In genomic region chr10:53487019-53487983, GRCh38 we compare ENCODE assay signal across 17 cellular contexts.
DNase-seq lines count a peak whose midpoint lies in the region; ATAC-seq and TF ChIP-seq lines count a peak whose summit lies in the region.
"Had no signal": no experiment of that assay in that cellular context is flagged by ENCODE, and none has a peak within 500 bp of the region (broad histone marks: within the 10 kb centered on the region; RNA-seq: fewer than 3 reads in every experiment).

No MANE protein-coding gene starts in this region.

- H3K36me3 Mint-ChIP-seq in endodermal cell (ENCODE audit: low read depth) (peaks cover 33% of the 10 kb centered on the region), neural progenitor cell (no peaks in the 10 kb centered on the region)
- H3K36me3 Mint-ChIP-seq in activated T-cell treated with anti-CD3 and anti-CD28 coated beads, Interleukin-2, amount 50 U/mL, for 4 hours (ENCODE audit: insufficient read depth), result no peaks in the 10 kb centered on the region
- H3K36me3 Mint-ChIP-seq: CD4-positive, alpha-beta memory T cell had no signal

- H3K9ac ChIP-seq in endodermal cell (ENCODE audit: extremely low read depth, low read length, poor library complexity, severe bottlenecking) (no peak overlapping the region), neural progenitor cell (no peak overlapping the region)
- H3K9ac ChIP-seq: BLaER1 had no signal

- H3K79me2 ChIP-seq in neural progenitor cell (ENCODE audit: low read depth), result no peaks in the 10 kb centered on the region

- H3K36me3 ChIP-seq in endodermal cell (ENCODE audit: control insufficient read depth, insufficient read depth, low read length), result peaks cover 16% of the 10 kb centered on the region
- H3K36me3 ChIP-seq in neural progenitor cell, result no peaks in the 10 kb centered on the region
- H3K36me3 ChIP-seq: BLaER1 had no signal

- peaks cover 74% of the 10 kb centered on the region for H3K9me3 ChIP-seq in endodermal cell (ENCODE audit: control insufficient read depth, low read length)
- peaks cover 7% of the 10 kb centered on the region for H3K9me3 ChIP-seq in neural progenitor cell (ENCODE audit: low read depth)

- peak overlapping the region; percentile 70 for H3K4me3 ChIP-seq in endodermal cell (ENCODE audit: low read length)
- H3K4me3 ChIP-seq in neural progenitor cell, result no peak overlapping the region
- H3K4me3 ChIP-seq: BLaER1 had no signal

- WGBS in endodermal cell (ENCODE audit: insufficient coverage in 1 of 2, insufficient read length in 1 of 2), 2 experiments, result 87 to 89% methylated on average over 9 to 17 of the region's 17 CpGs

- ATAC-seq in left ventricle myocardium superior, result peak; percentile 98
- ATAC-seq in activated T-cell treated with anti-CD3 and anti-CD28 coated beads, Interleukin-2, amount 50 U/mL, for 4 hours, result no peak
- ATAC-seq: Panc1 had no signal

- H3K27ac ChIP-seq in endodermal cell (ENCODE audit: low read depth, low read length) (no peak overlapping the region), neural progenitor cell (no peak overlapping the region)
- H3K27ac ChIP-seq: BLaER1 had no signal

- H3K4me1 ChIP-seq in endodermal cell (ENCODE audit: control insufficient read depth, insufficient read depth, low read length), result peaks cover 9% of the 10 kb centered on the region
- H3K4me1 ChIP-seq in neural progenitor cell, result peaks cover 15% of the 10 kb centered on the region
- H3K4me1 ChIP-seq: BLaER1 had no signal

- H3K9me3 Mint-ChIP-seq in endodermal cell (peaks cover 53% of the 10 kb centered on the region), neural progenitor cell (peaks cover 27% of the 10 kb centered on the region)
- H3K9me3 Mint-ChIP-seq in activated T-cell treated with anti-CD3 and anti-CD28 coated beads, Interleukin-2, amount 50 U/mL, for 4 hours, result peaks cover 25% of the 10 kb centered on the region

- no peaks in the 10 kb centered on the region for H3F3A ChIP-seq in neural progenitor cell (ENCODE audit: low read depth)

- H3K27me3 ChIP-seq in endodermal cell (ENCODE audit: control insufficient read depth, insufficient read depth, low read length, poor library complexity, severe bottlenecking) (no peaks in the 10 kb centered on the region), neural progenitor cell (no peaks in the 10 kb centered on the region)
- H3K27me3 ChIP-seq: BLaER1 had no signal

- H3K27ac Mint-ChIP-seq in endodermal cell, result no peak overlapping the region
- H3K27ac Mint-ChIP-seq in neural progenitor cell, result no peak overlapping the region
- H3K27ac Mint-ChIP-seq: CD4-positive, alpha-beta memory T cell had no signal

- no peak overlapping the region for H2AFZ ChIP-seq in neural progenitor cell (replicated peaks)

- DNase-seq in NCI-H1092 treated with DMSO at 0.1 percent for 48 hours (lab: John Stamatoyannopoulos, UW), result peak; percentile 65
- DNase-seq in endodermal cell, result no peak
- DNase-seq in left ventricle myocardium superior, result peak; percentile 28
- peak; percentile 33 for DNase-seq in retina
- DNase-seq in activated T-cell treated with anti-CD3 and anti-CD28 coated beads, Interleukin-2, amount 50 U/mL, for 4 hours, result no peak
- DNase-seq in neural progenitor cell (ENCODE audit: low spot score), result no peak
- no peak for DNase-seq in C1 segment of cervical spinal cord (lab: John Stamatoyannopoulos, UW)
- DNase-seq: CD4-positive, alpha-beta memory T cell; HCEC 1CT; KG1; NCI-H1105 treated with DMSO at 0.1 percent for 48 hours; NCI-H2081; NCI-H510A; NCI-H774; NK-92 treated with Interleukin-12 subunit alpha and Interleukin-12 subunit beta, amount 100 ng/mL, for 24 hours had no signal

- TF ChIP-seq CTCF in endodermal cell (conservative IDR thresholded peaks at IDR 0.05) (no peak), neural progenitor cell (IDR thresholded peaks at IDR 0.05) (no peak)

- H3K4me3 Mint-ChIP-seq in endodermal cell (no peak overlapping the region), neural progenitor cell (no peak overlapping the region)
- H3K4me3 Mint-ChIP-seq in activated T-cell treated with anti-CD3 and anti-CD28 coated beads, Interleukin-2, amount 50 U/mL, for 4 hours, result no peak overlapping the region
- H3K4me3 Mint-ChIP-seq: CD4-positive, alpha-beta memory T cell had no signal

- intact Hi-C loops in left ventricle myocardium superior (cut with micrococcal nuclease), result no loop called here

- no peaks in the 10 kb centered on the region for H3K27me3 Mint-ChIP-seq in endodermal cell (ENCODE audit: insufficient read depth)
- no peaks in the 10 kb centered on the region for H3K27me3 Mint-ChIP-seq in activated T-cell treated with anti-CD3 and anti-CD28 coated beads, Interleukin-2, amount 50 U/mL, for 4 hours (ENCODE audit: low read depth)
- no peaks in the 10 kb centered on the region for H3K27me3 Mint-ChIP-seq in neural progenitor cell (ENCODE audit: insufficient read depth, low read depth)
- H3K27me3 Mint-ChIP-seq: CD4-positive, alpha-beta memory T cell had no signal

- peaks cover 12% of the 10 kb centered on the region for H3K4me1 Mint-ChIP-seq in endodermal cell
- H3K4me1 Mint-ChIP-seq in activated T-cell treated with anti-CD3 and anti-CD28 coated beads, Interleukin-2, amount 50 U/mL, for 4 hours (ENCODE audit: low read depth), result no peaks in the 10 kb centered on the region
- no peaks in the 10 kb centered on the region for H3K4me1 Mint-ChIP-seq in neural progenitor cell
- H3K4me1 Mint-ChIP-seq: CD4-positive, alpha-beta memory T cell had no signal

- no peak overlapping the region for H3K4me2 ChIP-seq in neural progenitor cell
- H3K4me2 ChIP-seq: BLaER1 had no signal

- no peaks in the 10 kb centered on the region for H4K20me1 ChIP-seq in neural progenitor cell (ENCODE audit: low read depth)
- H4K20me1 ChIP-seq: BLaER1 had no signal

Comparison
In these comparisons a context has a peak if more than half of its experiments do, and no peak if none do; other contexts are left out.
1. DNase-seq: peak in NCI-H1092 treated with DMSO at 0.1 percent for 48 hours (single experiment), left ventricle myocardium superior (single experiment) and retina (single experiment); none in endodermal cell (single experiment), activated T-cell treated with anti-CD3 and anti-CD28 coated beads, Interleukin-2, amount 50 U/mL, for 4 hours (single experiment), neural progenitor cell (single experiment) and C1 segment of cervical spinal cord (0 of 14).